23 cellular contexts compared by ENCODE assay signal in the genomic region with DNA sequence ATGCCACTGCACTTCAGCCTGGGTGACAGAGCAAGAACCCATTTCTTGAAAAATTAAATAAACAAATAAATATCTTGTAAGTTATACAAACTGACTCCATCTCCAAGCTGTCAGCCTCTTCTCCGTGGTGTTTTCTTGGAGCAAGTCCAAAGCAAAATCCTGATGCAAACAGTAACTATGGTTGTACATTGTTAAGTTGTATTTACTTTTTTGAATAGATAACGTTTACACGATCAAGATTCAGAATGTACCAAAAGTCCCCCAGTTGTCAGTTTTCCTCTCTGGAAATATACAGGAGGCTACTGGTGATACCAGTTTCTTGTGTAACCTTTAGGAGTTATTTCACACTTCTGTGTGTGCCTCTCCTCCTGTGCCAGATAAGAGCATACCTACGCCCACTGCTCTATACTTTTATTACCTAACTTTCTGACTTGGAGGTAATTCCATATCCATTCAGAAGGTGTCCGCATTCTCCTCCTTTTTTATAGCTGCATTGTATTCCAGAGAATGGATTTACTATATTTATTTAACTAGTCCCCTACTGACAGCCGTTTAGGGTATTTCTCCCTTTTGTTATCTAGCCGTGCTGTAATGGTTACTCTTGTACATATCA. TPM values are rescaled to one million over a fixed set of nuclear protein-coding genes. Genes with fewer than 3 reads are reported as not detected.
DNase-seq lines count a peak whose midpoint lies in the region; TF ChIP-seq lines count a peak whose summit lies in the region.
"Had no signal": no experiment of that assay in that cellular context is flagged by ENCODE, and none has a peak within 500 bp of the region (broad histone marks: within the 10 kb centered on the region; RNA-seq: fewer than 3 reads in every experiment).

No MANE protein-coding gene starts in this region.

- peak overlapping the region in 6 of 8 donors; percentile 68 to 97 (median 80) for H3K27ac ChIP-seq in spleen
- H3K27ac ChIP-seq: ovary had no signal

- intact Hi-C loops in spleen (cut with DNase I; ENCODE audit: low total_unique reads), result no loop called here

- peak overlapping the region in 1 of 8 donors; percentile 35 for H3K4me3 ChIP-seq in spleen
- H3K4me3 ChIP-seq: ovary had no signal

- H3K27me3 Mint-ChIP-seq in activated CD4-positive, alpha-beta T cell treated with anti-CD3 and anti-CD28 coated beads, Interleukin-2, amount 10 ng/mL, durations not matched to agents 7 days and 5 days, result no peaks in the 10 kb centered on the region
- H3K27me3 Mint-ChIP-seq: activated CD4-positive, alpha-beta T cell treated with anti-CD3 and anti-CD28 coated beads for 36 hours; activated naive CD4-positive, alpha-beta T cell treated with anti-CD3 and anti-CD28 coated beads, Interleukin-2, amount 50 U/mL, for 24 hours; B cell; IgD-negative memory B cell; naive thymus-derived CD8-positive, alpha-beta T cell; stimulated activated memory B cell treated with anti-CD40 and anti-IgM and Interleukin-4, amounts not matched to agents 10 μg/mL and 1 μg/mL and 100 μg/mL, for 72 hours had no signal

- no peaks in the 10 kb centered on the region for H3K9me3 Mint-ChIP-seq in activated CD4-positive, alpha-beta T cell treated with anti-CD3 and anti-CD28 coated beads, Interleukin-2, amount 10 ng/mL, durations not matched to agents 7 days and 5 days
- H3K9me3 Mint-ChIP-seq: activated naive CD4-positive, alpha-beta T cell treated with anti-CD3 and anti-CD28 coated beads, Interleukin-2, amount 50 U/mL, for 24 hours; IgD-negative memory B cell; naive thymus-derived CD8-positive, alpha-beta T cell; stimulated activated memory B cell treated with anti-CD40 and anti-IgM and Interleukin-4, amounts not matched to agents 10 μg/mL and 1 μg/mL and 100 μg/mL, for 72 hours had no signal

- no peaks in the 10 kb centered on the region for H3K27me3 ChIP-seq in spleen (replicated peaks in 1 of 7)
- H3K27me3 ChIP-seq: ovary had no signal

- no peak for TF ChIP-seq CTCF in spleen (IDR thresholded peaks at IDR 0.05 in 8 of 11, conservative IDR thresholded peaks at IDR 0.05 in 3 of 11)

- H3K4me1 ChIP-seq in spleen, result peaks cover 22 to 100% (median 83%) of the 10 kb centered on the region in 6 donors

- peaks cover 46% of the 10 kb centered on the region for H3K36me3 Mint-ChIP-seq in activated CD4-positive, alpha-beta T cell treated with anti-CD3 and anti-CD28 coated beads, Interleukin-2, amount 10 ng/mL, durations not matched to agents 7 days and 5 days (ENCODE audit: low read depth)
- H3K36me3 Mint-ChIP-seq: IgD-negative memory B cell had no signal

- peaks cover 75% of the 10 kb centered on the region for H3K4me1 Mint-ChIP-seq in activated CD4-positive, alpha-beta T cell treated with anti-CD3 and anti-CD28 coated beads, Interleukin-2, amount 10 ng/mL, durations not matched to agents 7 days and 5 days

- DNase-seq in activated CD4-positive, alpha-beta T cell treated with anti-CD3 and anti-CD28 coated beads, Interleukin-2, amount 10 ng/mL, durations not matched to agents 7 days and 5 days, result no peak
- DNase-seq in activated CD4-positive, alpha-beta T cell treated with anti-CD3 and anti-CD28 coated beads, Interleukin-2, amount 50 U/mL, for 48 hours, result no peak
- peak; percentile 59 for DNase-seq in HuH-7 (ENCODE audit: low spot score)
- peak; percentile 30 for DNase-seq in dermis blood vessel endothelial cell
- no peak for DNase-seq in spleen
- no peak for DNase-seq in T-helper 9 cell
- no peak for DNase-seq in C1 segment of cervical spinal cord (lab: John Stamatoyannopoulos, UW)
- no peak for DNase-seq in T-helper 1 cell
- DNase-seq: activated CD4-positive, alpha-beta T cell treated with anti-CD3 and anti-CD28 coated beads for 36 hours; anterior cingulate cortex; central memory CD4-positive, alpha-beta T cell; H7; head of caudate nucleus; naive thymus-derived CD8-positive, alpha-beta T cell; NCI-H1417 treated with DMSO at 0.1 percent for 48 hours; NCI-H510A; ovary; stimulated activated CD4-positive, alpha-beta T cell treated with anti-CD3 and anti-CD28 coated beads, Interleukin-4, amount 100 ng/mL, for 1 hour had no signal

- peaks cover 0 to 15% (median 0%) of the 10 kb centered on the region in 6 donors for H3K36me3 ChIP-seq in spleen
- H3K36me3 ChIP-seq: ovary had no signal

- no peak overlapping the region for H3K4me3 Mint-ChIP-seq in activated CD4-positive, alpha-beta T cell treated with anti-CD3 and anti-CD28 coated beads, Interleukin-2, amount 10 ng/mL, durations not matched to agents 7 days and 5 days
- H3K4me3 Mint-ChIP-seq: activated CD4-positive, alpha-beta T cell treated with anti-CD3 and anti-CD28 coated beads for 36 hours; activated naive CD4-positive, alpha-beta T cell treated with anti-CD3 and anti-CD28 coated beads, Interleukin-2, amount 50 U/mL, for 24 hours; B cell; stimulated activated memory B cell treated with anti-CD40 and anti-IgM and Interleukin-4, amounts not matched to agents 10 μg/mL and 1 μg/mL and 100 μg/mL, for 72 hours had no signal

- POLR2A ChIA-PET in activated CD4-positive, alpha-beta T cell treated with anti-CD3 and anti-CD28 coated beads, Interleukin-2, amount 10 ng/mL, durations not matched to agents 7 days and 5 days (lab: Charles Lee), result no interaction called here

- TF ChIP-seq POLR2A in spleen (IDR thresholded peaks at IDR 0.05), result no peak

- no peaks in the 10 kb centered on the region for H3K9me3 ChIP-seq in spleen
- H3K9me3 ChIP-seq: ovary had no signal

- WGBS in spleen, 5 donors, result 72 to 86% (median 77%) methylated on average over 7 of the region's 7 CpGs

- peak overlapping the region; percentile 28 for H3K27ac Mint-ChIP-seq in activated CD4-positive, alpha-beta T cell treated with anti-CD3 and anti-CD28 coated beads, Interleukin-2, amount 10 ng/mL, durations not matched to agents 7 days and 5 days
- H3K27ac Mint-ChIP-seq: activated CD4-positive, alpha-beta T cell treated with anti-CD3 and anti-CD28 coated beads for 36 hours had no signal

- CTCF ChIA-PET in activated CD4-positive, alpha-beta T cell treated with anti-CD3 and anti-CD28 coated beads, Interleukin-2, amount 10 ng/mL, durations not matched to agents 7 days and 5 days (lab: Charles Lee), result interaction anchor here (0.6 to 3.8 kb wide), 4 partner anchors 9 to 34 kb away, joined by 3 to 15 read pairs (median 4); no protein-coding TSS in a partner anchor

RNA-seq across cellular contexts. Expression of gene CMTM7, which starts 14.2 kb away (rescaled TPM):
- total RNA-seq in activated CD4-positive, alpha-beta T cell treated with anti-CD3 and anti-CD28 coated beads, Interleukin-2, amount 10 ng/mL, durations not matched to agents 7 days and 5 days, result 10 to 100 TPM; 45.9 to 62.6 TPM
- 19.1 and 31.3 TPM in 2 replicates for total RNA-seq in dermis blood vessel endothelial cell
- total RNA-seq in spleen, result 10 to 100 TPM; 42.4 to 92.0 (median 48.6) TPM
- polyA plus RNA-seq in spleen, result 10 to 100 TPM; 27.6 to 38.3 (median 32.8) TPM
- total RNA-seq: A673 had no signal

Comparison
In these comparisons a context has a peak if more than half of its experiments do, and no peak if none do; other contexts are left out.
1. DNase-seq: peak in HuH-7 (single experiment) and dermis blood vessel endothelial cell (single experiment); none in activated CD4-positive, alpha-beta T cell treated with anti-CD3 and anti-CD28 coated beads, Interleukin-2, amount 10 ng/mL, durations not matched to agents 7 days and 5 days (single experiment), activated CD4-positive, alpha-beta T cell treated with anti-CD3 and anti-CD28 coated beads, Interleukin-2, amount 50 U/mL, for 48 hours (0 of 2), spleen (single experiment), T-helper 9 cell (single experiment), C1 segment of cervical spinal cord (0 of 14) and T-helper 1 cell (0 of 5).